In the genomic region with DNA sequence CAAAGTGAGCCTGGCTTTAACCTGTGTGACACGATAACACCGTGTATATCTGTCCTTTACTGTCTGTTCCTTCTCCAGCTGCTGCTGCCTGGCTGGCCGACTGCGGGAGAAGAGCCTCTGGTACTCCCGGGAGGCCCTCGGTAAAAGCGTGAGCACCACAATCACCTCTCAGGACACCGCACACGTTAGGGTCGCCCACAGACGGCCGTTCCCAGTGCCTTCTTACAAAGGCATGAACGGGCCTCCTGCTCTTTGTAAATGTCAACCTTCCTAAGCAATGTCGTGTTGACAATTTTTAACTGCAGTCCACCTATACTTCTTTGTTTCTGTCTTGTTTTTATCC, we compare ENCODE assay signal across 15 cellular contexts.
DNase-seq lines count a peak whose midpoint lies in the region; ATAC-seq and TF ChIP-seq lines count a peak whose summit lies in the region.
"Had no signal": no experiment of that assay in that cellular context is flagged by ENCODE, and none has a peak within 500 bp of the region (broad histone marks: within the 10 kb centered on the region; RNA-seq: fewer than 3 reads in every experiment).

No MANE protein-coding gene starts in this region.

- no peak for TF ChIP-seq EP300 in sigmoid colon (IDR thresholded peaks at IDR 0.05)

- H3K36me3 ChIP-seq in ACC112 (ENCODE audit: insufficient read depth, low read length) = no peaks in the 10 kb centered on the region
- no peaks in the 10 kb centered on the region for H3K36me3 ChIP-seq in sigmoid colon
- H3K36me3 ChIP-seq: neural progenitor cell had no signal

- DNase-seq in SK-N-DZ (ENCODE audit: low spot score) (peak; percentile 57), left ventricle myocardium superior (no peak), sigmoid colon (peak; percentile 66), 8988T (no peak), kidney tubule cell (ENCODE audit: low spot score) (no peak), substantia nigra (lab: John Stamatoyannopoulos, UW) (no peak)
- no peak for DNase-seq in activated effector memory CD4-positive, alpha-beta T cell treated with anti-CD3 and anti-CD28 coated beads, Interleukin-2, amount 50 U/mL, for 16 hours
- DNase-seq: activated CD4-positive, alpha-beta T cell treated with anti-CD3 and anti-CD28 coated beads for 4 hours; activated CD8-positive, alpha-beta memory T cell treated with anti-CD3 and anti-CD28 coated beads, Interleukin-2, amount 10 ng/mL, durations not matched to agents 7 days and 5 days; activated naive CD8-positive, alpha-beta T cell treated with anti-CD3 and anti-CD28 coated beads for 36 hours; midbrain; stimulated activated CD4-positive, alpha-beta T cell treated with anti-CD3 and anti-CD28 coated beads, Interleukin-15, amount 100 ng/mL, for 24 hours had no signal

- no peak overlapping the region for H3K4me3 ChIP-seq in ACC112 (ENCODE audit: low read depth, low read length)
- H3K4me3 ChIP-seq in sigmoid colon = no peak overlapping the region
- H3K4me3 ChIP-seq: A549, neural progenitor cell had no signal

- ATAC-seq in left ventricle myocardium superior = peak; percentile 23

- TF ChIP-seq POLR2A in sigmoid colon (IDR thresholded peaks at IDR 0.05) = no peak

- H3K9me3 ChIP-seq in sigmoid colon = no peaks in the 10 kb centered on the region
- H3K9me3 ChIP-seq: A549 had no signal

- H3K27me3 ChIP-seq in ACC112 (ENCODE audit: insufficient read depth, low read length) = no peaks in the 10 kb centered on the region
- no peaks in the 10 kb centered on the region for H3K27me3 ChIP-seq in sigmoid colon
- H3K27me3 ChIP-seq: neural progenitor cell had no signal

- intact Hi-C loops in left ventricle myocardium superior (cut with micrococcal nuclease) (loop anchor here (5.0 kb wide), 1 partner anchor 275 kb away; no protein-coding TSS in a partner anchor), sigmoid colon (cut with DNase I) (loop anchor here (1.0 to 5.0 kb wide), 6 partner anchors 95 to 273 kb away; no protein-coding TSS in a partner anchor)

- H3K79me2 ChIP-seq in ACC112 (ENCODE audit: control insufficient read depth, insufficient read depth, low read length, unreplicated experiment) = no peaks in the 10 kb centered on the region

- H3K4me1 ChIP-seq in ACC112 (ENCODE audit: control insufficient read depth, insufficient read depth, low read length, unreplicated experiment) (peaks cover 6% of the 10 kb centered on the region), sigmoid colon (peaks cover 0 to 74% (median 60%) of the 10 kb centered on the region in 4 donors)
- H3K4me1 ChIP-seq: A549 had no signal

- H3K27ac ChIP-seq in ACC112 (ENCODE audit: low read depth, low read length) = peak overlapping the region; percentile 32; the same call in 1 of the 2 replicates
- H3K27ac ChIP-seq in sigmoid colon = peak overlapping the region; percentile 67 to 92 (median 79)
- H3K27ac ChIP-seq in substantia nigra (ENCODE audit: low read depth, low read length, poor library complexity, severe bottlenecking) = no peak overlapping the region
- H3K27ac ChIP-seq: neural progenitor cell had no signal

- no peak overlapping the region for H2AFZ ChIP-seq in ACC112 (ENCODE audit: low read length, unreplicated experiment)
- H2AFZ ChIP-seq: neural progenitor cell had no signal

- 82 to 90% methylated on average over 14 of the region's 14 CpGs for WGBS in sigmoid colon, 2 donors

- no peak for TF ChIP-seq CTCF in sigmoid colon (IDR thresholded peaks at IDR 0.05)

Comparison
In these comparisons a context has a peak if more than half of its experiments do, and no peak if none do; other contexts are left out.
1. DNase-seq: peak in SK-N-DZ (single experiment) and sigmoid colon (single experiment); none in left ventricle myocardium superior (single experiment), 8988T (single experiment), kidney tubule cell (single experiment), substantia nigra (0 of 49) and activated effector memory CD4-positive, alpha-beta T cell treated with anti-CD3 and anti-CD28 coated beads, Interleukin-2, amount 50 U/mL, for 16 hours (single experiment).